ENCODE assay signal across 18 cellular contexts in genomic region chr6:1182722-1183521, GRCh38.
DNase-seq lines count a peak whose midpoint lies in the region; ATAC-seq, FAIRE-seq and TF ChIP-seq lines count a peak whose summit lies in the region.
"Had no signal": no experiment of that assay in that cellular context is flagged by ENCODE, and none has a peak within 500 bp of the region (broad histone marks: within the 10 kb centered on the region; RNA-seq: fewer than 3 reads in every experiment).

No MANE protein-coding gene starts in this region.

- no peaks in the 10 kb centered on the region for H3K9me3 ChIP-seq in pancreas
- no peaks in the 10 kb centered on the region for H3K9me3 ChIP-seq in hepatocyte (ENCODE audit: low read depth)

- FAIRE-seq in bronchial epithelial cell (lab: Jason Lieb, UNC) (no peak), pancreas (lab: Jason Lieb, UNC) (no peak)

- H3K4me3 ChIP-seq in bronchial epithelial cell (ENCODE audit: low read depth, low read length) (no peak overlapping the region), pancreas (no peak overlapping the region), hepatocyte (no peak overlapping the region)

- no peaks in the 10 kb centered on the region for H3K36me3 ChIP-seq in bronchial epithelial cell (ENCODE audit: control insufficient read depth, insufficient read depth, low read length)
- no peaks in the 10 kb centered on the region for H3K36me3 ChIP-seq in pancreas
- no peaks in the 10 kb centered on the region for H3K36me3 ChIP-seq in hepatocyte (replicated peaks; ENCODE audit: insufficient read depth, low read depth)

- no peak overlapping the region for H3K4me2 ChIP-seq in hepatocyte

- intact Hi-C loops in pancreas (cut with DNase I): no loop called here

- no peaks in the 10 kb centered on the region for H4K20me1 ChIP-seq in hepatocyte (ENCODE audit: insufficient read depth, poor library complexity, severe bottlenecking)

- H3K79me2 ChIP-seq in hepatocyte: no peaks in the 10 kb centered on the region

- H3K27ac ChIP-seq in pancreas: no peak overlapping the region
- H3K27ac ChIP-seq in hepatocyte: no peak overlapping the region

- no peaks in the 10 kb centered on the region for H3K9me2 ChIP-seq in hepatocyte (replicated peaks; ENCODE audit: insufficient read depth)

- WGBS in pancreas, 2 donors: 53 to 58% methylated on average over 13 of the region's 13 CpGs
- WGBS in hepatocyte (ENCODE audit: low lambda C conversion rate, missing lambda C conversion rate): 87% methylated on average over 13 of the region's 13 CpGs

- no peak overlapping the region for H2AFZ ChIP-seq in hepatocyte

- peak; percentile 53 for ATAC-seq in left lobe of liver
- peak; percentile 34 to 79 (median 67) for ATAC-seq in pancreas
- ATAC-seq in GM19397 (IDR thresholded peaks at IDR 0.05; ENCODE audit: unreplicated experiment): no peak
- ATAC-seq in GM19467 (IDR thresholded peaks at IDR 0.05; ENCODE audit: unreplicated experiment): no peak
- ATAC-seq: HCT116 had no signal

- TF ChIP-seq CTCF in bronchial epithelial cell (IDR thresholded peaks at IDR 0.05; ENCODE audit: insufficient read depth, low read length, severe bottlenecking): no peak
- TF ChIP-seq CTCF in pancreas (IDR thresholded peaks at IDR 0.05): no peak
- TF ChIP-seq CTCF in hepatocyte (IDR thresholded peaks at IDR 0.05; ENCODE audit: poor library complexity): no peak

- DNase-seq in AG20443 (ENCODE audit: low spot score): peak; percentile 65
- peak; percentile 39 for DNase-seq in bronchial epithelial cell (ENCODE audit: low read depth)
- no peak for DNase-seq in left lobe of liver (ENCODE audit: low spot score)
- no peak for DNase-seq in pancreas
- DNase-seq in hepatocyte (ENCODE audit: low spot score): no peak
- no peak for DNase-seq in stimulated activated CD4-positive, alpha-beta T cell treated with anti-CD3 and anti-CD28 coated beads, Interleukin-2, amount 100 ng/mL, for 24 hours
- DNase-seq: C1 segment of cervical spinal cord; EL; KBM-7; MV-4-11; NCI-H1417; NCI-H187 treated with DMSO at 0.1 percent for 48 hours; NCI-H69; NK-92 treated with Interleukin-12 subunit alpha and Interleukin-12 subunit beta, amount 100 ng/mL, for 24 hours; SIG-M5 had no signal

- no peaks in the 10 kb centered on the region for H3K4me1 ChIP-seq in pancreas
- H3K4me1 ChIP-seq in hepatocyte (ENCODE audit: insufficient read depth): no peaks in the 10 kb centered on the region

- peaks cover 1% of the 10 kb centered on the region for H3K27me3 ChIP-seq in bronchial epithelial cell (ENCODE audit: control insufficient read depth, insufficient read depth, low read length)
- no peaks in the 10 kb centered on the region for H3K27me3 ChIP-seq in pancreas
- H3K27me3 ChIP-seq in hepatocyte: no peaks in the 10 kb centered on the region

Comparison
In these comparisons a context has a peak if more than half of its experiments do, and no peak if none do; other contexts are left out.
1. DNase-seq: peak in AG20443 (single experiment) and bronchial epithelial cell (single experiment); none in left lobe of liver (single experiment), pancreas (0 of 6), hepatocyte (single experiment) and stimulated activated CD4-positive, alpha-beta T cell treated with anti-CD3 and anti-CD28 coated beads, Interleukin-2, amount 100 ng/mL, for 24 hours (0 of 2).
2. ATAC-seq: peak in left lobe of liver (single experiment) and pancreas (4 of 4); none in GM19397 (single experiment) and GM19467 (single experiment).